ENCODE assay signal across 2 cellular contexts in the genomic region with DNA sequence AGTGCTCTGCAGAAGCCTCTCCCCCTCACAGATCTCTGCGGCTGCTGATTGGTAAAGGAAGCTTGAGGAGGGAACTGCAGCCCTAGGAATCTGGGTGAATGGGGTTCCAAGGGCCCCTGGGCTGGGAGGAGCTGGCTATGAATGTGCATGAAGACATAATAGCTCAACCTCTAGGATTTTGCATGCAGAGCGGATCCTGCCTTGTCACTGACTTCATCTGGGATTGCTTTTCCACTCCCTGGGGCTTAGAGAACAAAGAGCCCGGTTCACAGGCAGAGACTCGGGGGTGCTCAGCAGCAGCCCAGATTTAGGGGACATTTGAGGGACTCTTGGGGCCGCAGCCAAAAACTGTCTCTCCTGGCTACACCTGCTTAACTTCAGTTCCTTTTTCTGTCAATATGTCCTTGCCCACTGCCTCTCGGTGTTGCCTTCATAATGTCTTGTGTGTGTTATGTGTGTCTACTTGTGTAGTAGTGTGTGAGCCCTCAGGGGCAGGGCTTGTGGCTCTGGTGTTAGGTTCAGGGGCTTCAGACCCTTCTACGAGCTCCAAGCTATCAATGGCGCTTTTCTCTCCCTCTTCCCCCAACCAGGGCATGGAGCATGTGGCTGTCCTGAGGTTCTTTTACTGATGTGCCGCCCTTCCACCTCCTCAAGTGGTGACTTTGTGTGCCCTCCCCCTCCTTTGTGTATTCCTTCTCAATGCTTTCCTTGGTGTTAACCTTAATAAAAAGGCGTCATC.
TF ChIP-seq lines count a peak whose summit lies in the region.

No MANE protein-coding gene starts in this region.

TF ChIP-seq in GM12878, 131 proteins besides CTCF, POLR2A, EP300 and RAD21:
- TF ChIP-seq, protein P1, sequence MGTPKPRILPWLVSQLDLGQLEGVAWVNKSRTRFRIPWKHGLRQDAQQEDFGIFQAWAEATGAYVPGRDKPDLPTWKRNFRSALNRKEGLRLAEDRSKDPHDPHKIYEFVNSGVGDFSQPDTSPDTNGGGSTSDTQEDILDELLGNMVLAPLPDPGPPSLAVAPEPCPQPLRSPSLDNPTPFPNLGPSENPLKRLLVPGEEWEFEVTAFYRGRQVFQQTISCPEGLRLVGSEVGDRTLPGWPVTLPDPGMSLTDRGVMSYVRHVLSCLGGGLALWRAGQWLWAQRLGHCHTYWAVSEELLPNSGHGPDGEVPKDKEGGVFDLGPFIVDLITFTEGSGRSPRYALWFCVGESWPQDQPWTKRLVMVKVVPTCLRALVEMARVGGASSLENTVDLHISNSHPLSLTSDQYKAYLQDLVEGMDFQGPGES (IDR thresholded peaks at IDR 0.05): no peak
- TF ChIP-seq ZNF207 (IDR thresholded peaks at IDR 0.05; ENCODE audit: borderline replicate concordance): no peak
- TF ChIP-seq, protein P2, sequence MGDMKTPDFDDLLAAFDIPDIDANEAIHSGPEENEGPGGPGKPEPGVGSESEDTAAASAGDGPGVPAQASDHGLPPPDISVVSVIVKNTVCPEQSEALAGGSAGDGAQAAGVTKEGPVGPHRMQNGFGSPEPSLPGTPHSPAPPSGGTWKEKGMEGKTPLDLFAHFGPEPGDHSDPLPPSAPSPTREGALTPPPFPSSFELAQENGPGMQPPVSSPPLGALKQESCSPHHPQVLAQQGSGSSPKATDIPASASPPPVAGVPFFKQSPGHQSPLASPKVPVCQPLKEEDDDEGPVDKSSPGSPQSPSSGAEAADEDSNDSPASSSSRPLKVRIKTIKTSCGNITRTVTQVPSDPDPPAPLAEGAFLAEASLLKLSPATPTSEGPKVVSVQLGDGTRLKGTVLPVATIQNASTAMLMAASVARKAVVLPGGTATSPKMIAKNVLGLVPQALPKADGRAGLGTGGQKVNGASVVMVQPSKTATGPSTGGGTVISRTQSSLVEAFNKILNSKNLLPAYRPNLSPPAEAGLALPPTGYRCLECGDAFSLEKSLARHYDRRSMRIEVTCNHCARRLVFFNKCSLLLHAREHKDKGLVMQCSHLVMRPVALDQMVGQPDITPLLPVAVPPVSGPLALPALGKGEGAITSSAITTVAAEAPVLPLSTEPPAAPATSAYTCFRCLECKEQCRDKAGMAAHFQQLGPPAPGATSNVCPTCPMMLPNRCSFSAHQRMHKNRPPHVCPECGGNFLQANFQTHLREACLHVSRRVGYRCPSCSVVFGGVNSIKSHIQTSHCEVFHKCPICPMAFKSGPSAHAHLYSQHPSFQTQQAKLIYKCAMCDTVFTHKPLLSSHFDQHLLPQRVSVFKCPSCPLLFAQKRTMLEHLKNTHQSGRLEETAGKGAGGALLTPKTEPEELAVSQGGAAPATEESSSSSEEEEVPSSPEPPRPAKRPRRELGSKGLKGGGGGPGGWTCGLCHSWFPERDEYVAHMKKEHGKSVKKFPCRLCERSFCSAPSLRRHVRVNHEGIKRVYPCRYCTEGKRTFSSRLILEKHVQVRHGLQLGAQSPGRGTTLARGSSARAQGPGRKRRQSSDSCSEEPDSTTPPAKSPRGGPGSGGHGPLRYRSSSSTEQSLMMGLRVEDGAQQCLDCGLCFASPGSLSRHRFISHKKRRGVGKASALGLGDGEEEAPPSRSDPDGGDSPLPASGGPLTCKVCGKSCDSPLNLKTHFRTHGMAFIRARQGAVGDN (IDR thresholded peaks at IDR 0.05): no peak
- no peak for TF ChIP-seq SIN3A (IDR thresholded peaks at IDR 0.05; ENCODE audit: low read depth, low read length)
- TF ChIP-seq SPI1 (IDR thresholded peaks at IDR 0.05; ENCODE audit: borderline replicate concordance, insufficient read depth, low read depth, low read length): peak; percentile 52
TF ChIP-seq in GM12878: peak in this region for 1.

TF ChIP-seq in HEK293T, 16 proteins besides CTCF, POLR2A, EP300 and RAD21:
- no peak for TF ChIP-seq NFRKB (IDR thresholded peaks at IDR 0.05)
- TF ChIP-seq ARNT (IDR thresholded peaks at IDR 0.05): no peak
- TF ChIP-seq CTBP1 (IDR thresholded peaks at IDR 0.05; ENCODE audit: borderline replicate concordance): no peak
- TF ChIP-seq FOXK2 (IDR thresholded peaks at IDR 0.05): no peak
- TF ChIP-seq, protein P3, sequence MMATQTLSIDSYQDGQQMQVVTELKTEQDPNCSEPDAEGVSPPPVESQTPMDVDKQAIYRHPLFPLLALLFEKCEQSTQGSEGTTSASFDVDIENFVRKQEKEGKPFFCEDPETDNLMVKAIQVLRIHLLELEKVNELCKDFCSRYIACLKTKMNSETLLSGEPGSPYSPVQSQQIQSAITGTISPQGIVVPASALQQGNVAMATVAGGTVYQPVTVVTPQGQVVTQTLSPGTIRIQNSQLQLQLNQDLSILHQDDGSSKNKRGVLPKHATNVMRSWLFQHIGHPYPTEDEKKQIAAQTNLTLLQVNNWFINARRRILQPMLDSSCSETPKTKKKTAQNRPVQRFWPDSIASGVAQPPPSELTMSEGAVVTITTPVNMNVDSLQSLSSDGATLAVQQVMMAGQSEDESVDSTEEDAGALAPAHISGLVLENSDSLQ (IDR thresholded peaks at IDR 0.05): no peak
- TF ChIP-seq L3MBTL2 (conservative IDR thresholded peaks at IDR 0.05): no peak
- no peak for TF ChIP-seq SUZ12 (IDR thresholded peaks at IDR 0.05)
- no peak for TF ChIP-seq ZNF384 (IDR thresholded peaks at IDR 0.05)
- no peak for TF ChIP-seq FOXM1 (IDR thresholded peaks at IDR 0.05; ENCODE audit: borderline replicate concordance)
- no peak for TF ChIP-seq FOXA1 (IDR thresholded peaks at IDR 0.05)
- TF ChIP-seq LEF1 (IDR thresholded peaks at IDR 0.05; ENCODE audit: borderline replicate concordance): no peak
- no peak for TF ChIP-seq BHLHE40 (IDR thresholded peaks at IDR 0.05; ENCODE audit: borderline replicate concordance)
- TF ChIP-seq ELF4 (IDR thresholded peaks at IDR 0.05): no peak
- no peak for TF ChIP-seq SP1 (IDR thresholded peaks at IDR 0.05)
